In the genomic region with DNA sequence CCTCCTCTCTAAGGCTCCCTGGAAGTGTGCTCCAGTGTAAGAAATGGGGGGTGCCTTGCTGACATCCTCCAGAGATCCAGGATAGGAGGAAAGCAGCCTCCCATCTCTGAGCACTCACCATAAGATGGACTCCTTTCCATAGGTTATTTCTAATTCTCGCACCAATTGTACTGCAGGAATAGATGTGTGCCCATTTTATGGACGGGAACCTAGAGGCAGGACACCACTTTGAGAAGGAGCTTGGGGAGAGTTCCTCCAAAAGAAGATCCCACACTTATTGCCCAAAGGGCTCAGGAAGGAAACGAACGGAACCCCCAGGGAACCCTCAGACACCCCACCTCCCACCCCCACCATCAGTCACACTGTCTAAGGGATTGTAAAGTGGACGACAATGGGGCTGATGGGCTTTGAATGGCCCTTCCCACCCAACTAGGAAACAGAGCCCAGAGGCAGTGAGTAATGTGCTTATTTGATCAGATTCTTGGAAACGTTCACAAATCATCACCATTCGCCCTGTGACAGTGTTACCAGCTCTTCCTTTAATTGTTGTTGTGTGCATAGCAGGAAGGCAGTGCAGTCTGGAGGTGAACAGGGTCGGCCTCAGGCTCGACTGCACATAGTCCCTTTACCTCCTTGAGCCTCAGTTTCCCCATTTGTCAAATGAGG, we compare ENCODE assay signal across 13 cellular contexts. TPM values are rescaled to one million over a fixed set of nuclear protein-coding genes. Genes with fewer than 3 reads are reported as not detected.
DNase-seq lines count a peak whose midpoint lies in the region; ATAC-seq and TF ChIP-seq lines count a peak whose summit lies in the region.
"Had no signal": no experiment of that assay in that cellular context is flagged by ENCODE, and none has a peak within 500 bp of the region (broad histone marks: within the 10 kb centered on the region; RNA-seq: fewer than 3 reads in every experiment).

No MANE protein-coding gene starts in this region.

- H3K9me3 ChIP-seq in SK-N-MC (ENCODE audit: low read depth, low read length) (no peaks in the 10 kb centered on the region), esophagus (ENCODE audit: control insufficient read depth in 2 of 2, insufficient read depth in 1 of 2, low read depth in 1 of 2, low read length in 1 of 2) (no peaks in the 10 kb centered on the region), tibial artery (no peaks in the 10 kb centered on the region)
- H3K9me3 ChIP-seq: BLaER1 treated with 17β-estradiol and CSF1 and Interleukin-3, amounts not matched to agents 10 nM and 100 nM had no signal

- no peak for ATAC-seq in HG03378 (IDR thresholded peaks at IDR 0.05; ENCODE audit: unreplicated experiment)
- ATAC-seq: activated naive CD8-positive, alpha-beta T cell treated with anti-CD3 and anti-CD28 coated beads, Interleukin-2, amount 50 U/mL, for 24 hours had no signal

- H3K9ac ChIP-seq in SK-N-MC (ENCODE audit: insufficient read length): no peak overlapping the region
- H3K9ac ChIP-seq: BLaER1 treated with 17β-estradiol and CSF1 and Interleukin-3, amounts not matched to agents 10 nM and 100 nM had no signal

- H3K27ac ChIP-seq in SK-N-MC (no peak overlapping the region), esophagus (ENCODE audit: low read depth in 2 of 2, low read length in 1 of 2) (peak overlapping the region; percentile 22 to 55), tibial artery (peak overlapping the region; percentile 73 to 82)
- H3K27ac ChIP-seq: BLaER1 treated with 17β-estradiol and CSF1 and Interleukin-3, amounts not matched to agents 10 nM and 100 nM had no signal

- TF ChIP-seq CTCF in tibial artery (IDR thresholded peaks at IDR 0.05): no peak

- DNase-seq in SK-N-MC (ENCODE audit: low read depth, low spot score) (no peak), lung microvascular endothelial cell (ENCODE audit: low read depth in 2 of 2) (peak; percentile 42 to 69), tibial artery (no peak), HT-29 (ENCODE audit: low spot score) (no peak)
- DNase-seq in activated CD4-positive, alpha-beta T cell treated with anti-CD3 and anti-CD28 coated beads for 1 hour: no peak
- DNase-seq: activated naive CD8-positive, alpha-beta T cell treated with anti-CD3 and anti-CD28 coated beads, Interleukin-2, amount 50 U/mL, for 24 hours; cerebellar nuclear complex; DMS 273 treated with DMSO at 0.1 percent for 48 hours; NCI-H1048; stimulated activated CD4-positive, alpha-beta T cell treated with anti-CD3 and anti-CD28 coated beads, Interleukin-4, amount 100 ng/mL, for 4 hours had no signal

- no peaks in the 10 kb centered on the region for H3K36me3 ChIP-seq in SK-N-MC (ENCODE audit: insufficient read depth, low read length)
- no peaks in the 10 kb centered on the region for H3K36me3 ChIP-seq in esophagus (ENCODE audit: control insufficient read depth in 2 of 2, insufficient read depth in 2 of 2, low read length in 1 of 2)
- no peaks in the 10 kb centered on the region for H3K36me3 ChIP-seq in tibial artery
- H3K36me3 ChIP-seq: BLaER1 treated with 17β-estradiol and CSF1 and Interleukin-3, amounts not matched to agents 10 nM and 100 nM had no signal

- H3K4me3 ChIP-seq in SK-N-MC (peak overlapping the region; percentile 23; the same call in 1 of the 2 replicates), esophagus (ENCODE audit: low read depth in 1 of 2, low read length in 2 of 2) (no peak overlapping the region), tibial artery (no peak overlapping the region)
- H3K4me3 ChIP-seq: BLaER1 treated with 17β-estradiol and CSF1 and Interleukin-3, amounts not matched to agents 10 nM and 100 nM had no signal

- no peaks in the 10 kb centered on the region for H3K27me3 ChIP-seq in esophagus (ENCODE audit: control insufficient read depth in 1 of 2, insufficient read depth in 2 of 2, low read length in 2 of 2)
- H3K27me3 ChIP-seq in tibial artery: no peaks in the 10 kb centered on the region
- H3K27me3 ChIP-seq: BLaER1 treated with 17β-estradiol and CSF1 and Interleukin-3, amounts not matched to agents 10 nM and 100 nM had no signal

- intact Hi-C loops in tibial artery (cut with DNase I; ENCODE audit: low total_unique reads): loop anchor here (10.0 kb wide), 5 partner anchors 55 to 1055 kb away; no protein-coding TSS in a partner anchor

- H3K4me1 ChIP-seq in esophagus (ENCODE audit: control insufficient read depth in 2 of 2, insufficient read depth in 2 of 2, low read length in 1 of 2): peaks cover 3 to 7% of the 10 kb centered on the region in 2 donors
- peaks cover 0 to 40% (median 31%) of the 10 kb centered on the region in 4 donors for H3K4me1 ChIP-seq in tibial artery

- WGBS in esophagus, 2 donors: 43 to 59% methylated on average over 9 of the region's 9 CpGs

RNA-seq across cellular contexts. Expression of a gene that starts 8.3 kb away (rescaled TPM):
- polyA plus RNA-seq in esophagus: 1 to 10 TPM in 1 of 2 donors, under 1 TPM in 1; 0.94 to 1.5 TPM
- under 0.01 and 0.22 TPM in 2 replicates for total RNA-seq in lung microvascular endothelial cell
- total RNA-seq in HT-29 (2014; rRNA removed; shearing (Covaris generic)): not detected in 2 replicates

Comparison
In these comparisons a context has a peak if more than half of its experiments do, and no peak if none do; other contexts are left out.
1. DNase-seq: peak in lung microvascular endothelial cell (2 of 2); none in SK-N-MC (single experiment), tibial artery (0 of 2), activated CD4-positive, alpha-beta T cell treated with anti-CD3 and anti-CD28 coated beads for 1 hour (single experiment) and HT-29 (single experiment).